Comparison of ENCODE assay signal across 11 cellular contexts in genomic region chr1:19374402-19374801, GRCh38.
DNase-seq lines count a peak whose midpoint lies in the region; ATAC-seq and TF ChIP-seq lines count a peak whose summit lies in the region.
"Had no signal": no experiment of that assay in that cellular context is flagged by ENCODE, and none has a peak within 500 bp of the region (broad histone marks: within the 10 kb centered on the region; RNA-seq: fewer than 3 reads in every experiment).

No MANE protein-coding gene starts in this region.

- H3K4me1 Mint-ChIP-seq in CD8-positive, alpha-beta T cell (ENCODE audit: low read depth): peaks cover 32% of the 10 kb centered on the region
- no peaks in the 10 kb centered on the region for H3K4me1 Mint-ChIP-seq in H9

- H3K9ac ChIP-seq in H9 (ENCODE audit: extremely low read depth, insufficient read length, low read length): no peak overlapping the region

- no peak overlapping the region for H3K27ac ChIP-seq in CD8-positive, alpha-beta T cell (ENCODE audit: low read depth, low read length)
- no peak overlapping the region for H3K27ac ChIP-seq in H9 (ENCODE audit: insufficient read length, low read depth, low read length)

- no peak overlapping the region for H2BK12ac ChIP-seq in H9 (ENCODE audit: insufficient read length, low read depth, low read length)

- no peak overlapping the region for H2BK20ac ChIP-seq in H9 (ENCODE audit: low read depth, low read length, poor library complexity, severe bottlenecking)

- no CpG with 5 or more reads among the region's 7 CpGs for WGBS in H9 (ENCODE audit: extremely low coverage, insufficient read length, low lambda C conversion rate)

- POLR2A ChIA-PET in CD8-positive, alpha-beta T cell (lab: Charles Lee): interaction anchor here (1.0 kb wide), 1 partner anchor 41 kb away, joined by 3 read pairs; no protein-coding TSS in a partner anchor

- no peak overlapping the region for H3K27ac Mint-ChIP-seq in CD8-positive, alpha-beta T cell
- no peak overlapping the region for H3K27ac Mint-ChIP-seq in H9

- no peaks in the 10 kb centered on the region for H3K4me1 ChIP-seq in CD8-positive, alpha-beta T cell (ENCODE audit: insufficient read depth, low read length)
- H3K4me1 ChIP-seq in H9 (ENCODE audit: insufficient read depth, low read length): no peaks in the 10 kb centered on the region

- no peak overlapping the region for H3K14ac ChIP-seq in H9 (ENCODE audit: insufficient read depth, low read length)

- H2BK5ac ChIP-seq in H9 (ENCODE audit: insufficient read length, low read length): no peak overlapping the region

- peak; percentile 31 for ATAC-seq in CD8-positive, alpha-beta T cell
- no peak for ATAC-seq in GM18502 (IDR thresholded peaks at IDR 0.05; ENCODE audit: poor library complexity, unreplicated experiment)
- no peak for ATAC-seq in HG03175 (IDR thresholded peaks at IDR 0.05; ENCODE audit: unreplicated experiment)

- no peak overlapping the region for H2BK120ac ChIP-seq in H9 (ENCODE audit: low read depth, low read length, poor library complexity, severe bottlenecking)

- CTCF ChIA-PET in CD8-positive, alpha-beta T cell (lab: Charles Lee): interaction anchor here (0.8 to 1.6 kb wide), 5 partner anchors 17 to 208 kb away, joined by 3 to 5 read pairs (median 4); no protein-coding TSS in a partner anchor

- no peak overlapping the region for H4K5ac ChIP-seq in H9 (ENCODE audit: insufficient read length, low read depth, low read length)

- no peaks in the 10 kb centered on the region for H4K20me1 ChIP-seq in H9 (ENCODE audit: control insufficient read depth, insufficient read depth, insufficient read length)

- no peak for DNase-seq in CD8-positive, alpha-beta T cell
- peak; percentile 72 for DNase-seq in H9
- no peak for DNase-seq in astrocyte of the cerebellum (ENCODE audit: low read depth)
- peak; percentile 85 for DNase-seq in myocyte (ENCODE audit: low read depth)
- no peak for DNase-seq in NCI-H146 treated with DMSO at 0.1 percent for 48 hours (lab: John Stamatoyannopoulos, UW; ENCODE audit: unreplicated experiment)
- no peak for DNase-seq in activated CD4-positive, CD25-positive, alpha-beta regulatory T cell (lab: John Stamatoyannopoulos, UW)
- DNase-seq: activated CD4-positive, CD25-positive, alpha-beta regulatory T cell treated with anti-CD3 and anti-CD28 coated beads, Interleukin-2, amount 50 U/mL, for 72 hours; NCI-H1694 treated with DMSO at 0.1 percent for 48 hours; trophoblast cell had no signal

- H3K9me3 ChIP-seq in CD8-positive, alpha-beta T cell (ENCODE audit: low read length): no peaks in the 10 kb centered on the region
- H3K9me3 ChIP-seq in H9 (ENCODE audit: control insufficient read depth, low read depth, low read length): no peaks in the 10 kb centered on the region

- H3K18ac ChIP-seq in H9 (ENCODE audit: insufficient read length, low read depth, low read length): no peak overlapping the region

- H2AFZ ChIP-seq in H9 (ENCODE audit: low read length): no peak overlapping the region

- H2BK15ac ChIP-seq in H9 (ENCODE audit: low read depth, low read length): no peak overlapping the region

- no peak overlapping the region for H3K56ac ChIP-seq in H9 (ENCODE audit: insufficient read length, low read depth, low read length)

- in situ Hi-C loops in astrocyte of the cerebellum (cut with HindIII; ENCODE audit: low sequenced_read_pairs): no loop called here

- H3K23ac ChIP-seq in H9 (ENCODE audit: insufficient read length, low read depth, low read length): no peak overlapping the region

- no peak overlapping the region for H4K91ac ChIP-seq in H9 (ENCODE audit: insufficient read length, low read depth, low read length)

- H4K8ac ChIP-seq in H9 (replicated peaks; ENCODE audit: insufficient read length, low read depth, low read length): no peak overlapping the region

- peaks cover 2% of the 10 kb centered on the region; the same call in 1 of the 2 replicates for H3K79me2 ChIP-seq in H9 (ENCODE audit: insufficient read depth, low read length)

- peaks cover 10% of the 10 kb centered on the region for H3K79me1 ChIP-seq in H9 (ENCODE audit: insufficient read depth, low read depth, low read length, poor library complexity, severe bottlenecking)

- no peak for TF ChIP-seq CTCF in CD8-positive, alpha-beta T cell (IDR thresholded peaks at IDR 0.05)
- TF ChIP-seq CTCF in H9 (conservative IDR thresholded peaks at IDR 0.05) (peak; percentile 81), astrocyte of the cerebellum (IDR thresholded peaks at IDR 0.05; ENCODE audit: low read depth, low read length, missing control alignments) (peak; percentile 49)

- no peak overlapping the region for H3K4me3 Mint-ChIP-seq in CD8-positive, alpha-beta T cell
- H3K4me3 Mint-ChIP-seq in H9: no peak overlapping the region; a peak in 1 of 5 replicates

- intact Hi-C loops in CD8-positive, alpha-beta T cell (cut with DNase I, micrococcal nuclease): no loop called here

- H3K27me3 ChIP-seq in CD8-positive, alpha-beta T cell (ENCODE audit: insufficient read depth, low read length): no peaks in the 10 kb centered on the region
- H3K27me3 ChIP-seq in H9 (ENCODE audit: insufficient read depth, low read length): no peaks in the 10 kb centered on the region

- H3K23me2 ChIP-seq in H9 (ENCODE audit: insufficient read length, low read depth, low read length, poor library complexity, severe bottlenecking): no peaks in the 10 kb centered on the region

- H3K36me3 Mint-ChIP-seq in CD8-positive, alpha-beta T cell: peaks cover 81% of the 10 kb centered on the region
- H3K36me3 Mint-ChIP-seq in H9 (ENCODE audit: insufficient read depth in 1 of 3, low read depth in 3 of 3): peaks cover 22 to 46% (median 30%) of the 10 kb centered on the region in 3 experiments

- H3K4me3 ChIP-seq in CD8-positive, alpha-beta T cell (ENCODE audit: low read depth, low read length): no peak overlapping the region
- H3K4me3 ChIP-seq in astrocyte of the cerebellum (ENCODE audit: low read depth, low read length): no peak overlapping the region

- H3K4me2 ChIP-seq in H9 (ENCODE audit: insufficient read depth, insufficient read length, low read length): no peak overlapping the region

- no peaks in the 10 kb centered on the region for H3K27me3 Mint-ChIP-seq in CD8-positive, alpha-beta T cell (ENCODE audit: low read depth)
- no peaks in the 10 kb centered on the region for H3K27me3 Mint-ChIP-seq in H9 (ENCODE audit: low read depth)

- H2AK5ac ChIP-seq in H9 (ENCODE audit: insufficient read length, low read length): no peak overlapping the region

- no peaks in the 10 kb centered on the region for H3K9me3 Mint-ChIP-seq in CD8-positive, alpha-beta T cell
- no peaks in the 10 kb centered on the region for H3K9me3 Mint-ChIP-seq in H9

- H3K4ac ChIP-seq in H9 (ENCODE audit: low read depth, low read length): no peak overlapping the region

- no peak overlapping the region for H3T11ph ChIP-seq in H9 (ENCODE audit: low read length)

- H3K36me3 ChIP-seq in CD8-positive, alpha-beta T cell (ENCODE audit: insufficient read depth, low read length): peaks cover 44% of the 10 kb centered on the region

Comparison
In these comparisons a context has a peak if more than half of its experiments do, and no peak if none do; other contexts are left out.
1. DNase-seq: peak in H9 (single experiment) and myocyte (single experiment); none in CD8-positive, alpha-beta T cell (0 of 7), astrocyte of the cerebellum (single experiment), NCI-H146 treated with DMSO at 0.1 percent for 48 hours (single experiment) and activated CD4-positive, CD25-positive, alpha-beta regulatory T cell (0 of 4).